1 cellular context compared by ENCODE assay signal in the genomic region with DNA sequence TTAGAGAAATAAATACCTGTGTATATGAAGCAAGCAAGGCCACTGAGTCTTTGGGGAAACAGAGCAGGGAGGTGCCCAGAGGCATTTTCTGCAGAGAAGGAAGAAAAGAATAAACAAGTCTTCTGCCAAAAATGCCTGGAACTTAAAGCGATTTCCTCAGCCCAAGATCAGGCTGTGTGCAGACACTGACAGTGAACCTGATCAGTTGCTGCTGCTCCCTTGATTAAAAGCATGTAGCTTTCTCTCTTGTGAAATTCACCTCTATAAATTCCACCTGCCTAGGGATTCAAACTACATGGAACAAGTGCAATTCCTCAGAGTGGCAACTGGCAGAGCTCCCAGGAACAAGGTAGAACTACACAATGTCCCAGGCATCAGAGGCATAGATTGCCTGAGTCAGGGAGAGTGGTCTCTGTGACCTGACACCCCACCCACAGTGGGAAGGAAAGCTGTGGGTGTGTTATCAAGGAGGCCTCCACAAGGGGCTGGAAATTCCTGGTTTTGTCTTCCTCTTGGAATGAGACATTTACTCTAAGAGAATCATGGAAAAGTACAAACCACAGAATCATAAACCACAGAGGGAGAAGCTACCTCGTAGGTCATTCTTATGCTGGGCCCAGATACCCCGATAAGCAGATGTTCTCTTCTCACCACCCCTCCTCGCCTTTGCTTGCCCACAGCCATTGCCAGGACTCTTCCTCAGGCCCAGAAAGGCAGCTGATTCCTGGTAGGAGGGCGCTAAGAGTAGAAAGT.
TF ChIP-seq lines count a peak whose summit lies in the region.

No MANE protein-coding gene starts in this region.

TF ChIP-seq in K562, 482 proteins besides CTCF, POLR2A, EP300 and RAD21 (continued from another document and continues in another):
- TF ChIP-seq, protein P1, sequence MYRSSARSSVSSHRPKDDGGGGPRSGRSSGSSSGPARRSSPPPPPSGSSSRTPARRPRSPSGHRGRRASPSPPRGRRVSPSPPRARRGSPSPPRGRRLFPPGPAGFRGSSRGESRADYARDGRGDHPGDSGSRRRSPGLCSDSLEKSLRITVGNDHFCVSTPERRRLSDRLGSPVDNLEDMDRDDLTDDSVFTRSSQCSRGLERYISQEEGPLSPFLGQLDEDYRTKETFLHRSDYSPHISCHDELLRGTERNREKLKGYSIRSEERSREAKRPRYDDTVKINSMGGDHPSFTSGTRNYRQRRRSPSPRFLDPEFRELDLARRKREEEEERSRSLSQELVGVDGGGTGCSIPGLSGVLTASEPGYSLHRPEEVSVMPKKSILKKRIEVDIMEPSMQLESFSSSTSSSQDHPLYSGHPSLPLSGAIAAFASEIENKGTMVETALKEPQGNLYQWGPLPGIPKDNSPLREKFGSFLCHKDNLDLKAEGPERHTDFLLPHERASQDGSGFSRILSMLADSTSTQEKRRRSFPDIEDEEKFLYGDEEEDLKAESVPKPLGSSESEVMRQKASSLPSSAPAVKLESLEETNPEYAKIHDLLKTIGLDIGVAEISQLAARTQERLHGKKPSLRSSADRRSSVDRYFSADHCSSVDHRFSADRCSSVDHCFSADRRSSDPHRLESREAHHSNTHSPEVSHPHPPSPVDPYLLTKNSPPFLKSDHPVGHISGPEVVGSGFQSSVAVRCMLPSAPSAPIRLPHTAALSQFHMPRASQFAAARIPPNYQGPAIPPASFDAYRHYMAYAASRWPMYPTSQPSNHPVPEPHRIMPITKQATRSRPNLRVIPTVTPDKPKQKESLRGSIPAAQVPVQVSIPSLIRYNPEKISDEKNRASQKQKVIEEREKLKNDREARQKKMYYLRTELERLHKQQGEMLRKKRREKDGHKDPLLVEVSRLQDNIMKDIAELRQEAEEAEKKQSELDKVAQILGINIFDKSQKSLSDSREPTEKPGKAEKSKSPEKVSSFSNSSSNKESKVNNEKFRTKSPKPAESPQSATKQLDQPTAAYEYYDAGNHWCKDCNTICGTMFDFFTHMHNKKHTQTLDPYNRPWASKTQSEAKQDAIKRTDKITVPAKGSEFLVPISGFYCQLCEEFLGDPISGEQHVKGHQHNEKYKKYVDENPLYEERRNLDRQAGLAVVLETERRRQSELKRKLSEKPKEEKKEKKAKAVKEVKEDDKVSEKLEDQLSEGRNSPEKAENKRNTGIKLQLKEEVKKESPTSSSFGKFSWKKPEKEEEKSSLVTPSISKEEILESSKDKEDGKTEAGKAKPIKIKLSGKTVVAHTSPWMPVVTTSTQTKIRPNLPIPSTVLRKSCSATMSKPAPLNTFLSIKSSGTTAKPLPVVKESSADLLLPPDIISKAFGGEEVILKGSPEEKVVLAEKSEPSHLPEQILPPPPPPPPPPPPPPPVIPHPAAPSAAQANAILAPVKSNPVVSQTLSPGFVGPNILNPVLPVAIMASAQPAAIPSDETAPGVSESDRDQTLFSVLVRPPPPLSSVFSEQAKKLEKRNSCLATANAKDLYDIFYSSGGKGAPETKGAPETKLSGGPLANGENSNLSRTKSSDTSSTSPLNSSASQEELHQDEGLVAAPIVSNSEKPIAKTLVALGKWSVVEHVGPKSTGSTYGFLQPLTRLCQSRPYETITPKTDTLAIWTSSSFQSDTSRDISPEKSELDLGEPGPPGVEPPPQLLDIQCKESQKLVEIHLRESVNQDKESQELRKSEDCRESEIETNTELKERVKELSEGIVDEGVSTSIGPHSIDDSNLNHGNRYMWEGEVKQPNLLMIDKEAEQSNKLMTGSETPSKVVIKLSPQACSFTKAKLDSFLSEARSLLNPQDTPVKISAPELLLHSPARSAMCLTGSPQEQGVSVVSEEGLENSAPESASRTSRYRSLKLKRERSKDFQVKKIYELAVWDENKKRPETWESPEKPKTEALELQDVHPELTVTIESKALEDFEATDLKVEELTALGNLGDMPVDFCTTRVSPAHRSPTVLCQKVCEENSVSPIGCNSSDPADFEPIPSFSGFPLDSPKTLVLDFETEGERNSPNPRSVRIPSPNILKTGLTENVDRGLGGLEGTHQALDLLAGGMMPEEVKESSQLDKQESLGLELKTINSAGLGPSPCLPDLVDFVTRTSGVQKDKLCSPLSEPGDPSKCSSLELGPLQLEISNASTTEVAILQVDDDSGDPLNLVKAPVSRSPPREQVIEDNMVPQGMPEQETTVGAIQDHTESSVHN (IDR thresholded peaks at IDR 0.05; ENCODE audit: borderline replicate concordance in 1 of 2, low read depth in 1 of 2): no peak
- TF ChIP-seq SRSF3 (IDR thresholded peaks at IDR 0.05; ENCODE audit: insufficient read depth, low read length) (no peak), SLC30A9 (CRISPR knock-in tag; IDR thresholded peaks at IDR 0.05) (no peak), E2F3 (CRISPR knock-in tag; IDR thresholded peaks at IDR 0.05) (no peak), ELF1 (tag; IDR thresholded peaks at IDR 0.05) (no peak), SAFB2 (IDR thresholded peaks at IDR 0.05; ENCODE audit: borderline replicate concordance, low read depth, low read length, severe bottlenecking) (no peak), NFE2L1 (tag; IDR thresholded peaks at IDR 0.05; ENCODE audit: borderline replicate concordance, low read depth) (no peak), ZNF668 (CRISPR knock-in tag; IDR thresholded peaks at IDR 0.05) (no peak), CBFA2T2 (conservative IDR thresholded peaks at IDR 0.05) (peak; percentile 53), TAF9B (IDR thresholded peaks at IDR 0.05; ENCODE audit: partially characterized antibody) (no peak), HDAC8 (tag; IDR thresholded peaks at IDR 0.05) (no peak), EP400 (IDR thresholded peaks at IDR 0.05) (no peak), RBFOX2 (IDR thresholded peaks at IDR 0.05; ENCODE audit: low read depth, low read length) (no peak), ELF4 (CRISPR knock-in tag; IDR thresholded peaks at IDR 0.05) (no peak), PHB2 (IDR thresholded peaks at IDR 0.05; ENCODE audit: low read depth) (no peak)
- TF ChIP-seq, protein P2, sequence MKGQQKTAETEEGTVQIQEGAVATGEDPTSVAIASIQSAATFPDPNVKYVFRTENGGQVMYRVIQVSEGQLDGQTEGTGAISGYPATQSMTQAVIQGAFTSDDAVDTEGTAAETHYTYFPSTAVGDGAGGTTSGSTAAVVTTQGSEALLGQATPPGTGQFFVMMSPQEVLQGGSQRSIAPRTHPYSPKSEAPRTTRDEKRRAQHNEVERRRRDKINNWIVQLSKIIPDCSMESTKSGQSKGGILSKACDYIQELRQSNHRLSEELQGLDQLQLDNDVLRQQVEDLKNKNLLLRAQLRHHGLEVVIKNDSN (CRISPR knock-in tag; IDR thresholded peaks at IDR 0.05): no peak
- TF ChIP-seq, protein P3, sequence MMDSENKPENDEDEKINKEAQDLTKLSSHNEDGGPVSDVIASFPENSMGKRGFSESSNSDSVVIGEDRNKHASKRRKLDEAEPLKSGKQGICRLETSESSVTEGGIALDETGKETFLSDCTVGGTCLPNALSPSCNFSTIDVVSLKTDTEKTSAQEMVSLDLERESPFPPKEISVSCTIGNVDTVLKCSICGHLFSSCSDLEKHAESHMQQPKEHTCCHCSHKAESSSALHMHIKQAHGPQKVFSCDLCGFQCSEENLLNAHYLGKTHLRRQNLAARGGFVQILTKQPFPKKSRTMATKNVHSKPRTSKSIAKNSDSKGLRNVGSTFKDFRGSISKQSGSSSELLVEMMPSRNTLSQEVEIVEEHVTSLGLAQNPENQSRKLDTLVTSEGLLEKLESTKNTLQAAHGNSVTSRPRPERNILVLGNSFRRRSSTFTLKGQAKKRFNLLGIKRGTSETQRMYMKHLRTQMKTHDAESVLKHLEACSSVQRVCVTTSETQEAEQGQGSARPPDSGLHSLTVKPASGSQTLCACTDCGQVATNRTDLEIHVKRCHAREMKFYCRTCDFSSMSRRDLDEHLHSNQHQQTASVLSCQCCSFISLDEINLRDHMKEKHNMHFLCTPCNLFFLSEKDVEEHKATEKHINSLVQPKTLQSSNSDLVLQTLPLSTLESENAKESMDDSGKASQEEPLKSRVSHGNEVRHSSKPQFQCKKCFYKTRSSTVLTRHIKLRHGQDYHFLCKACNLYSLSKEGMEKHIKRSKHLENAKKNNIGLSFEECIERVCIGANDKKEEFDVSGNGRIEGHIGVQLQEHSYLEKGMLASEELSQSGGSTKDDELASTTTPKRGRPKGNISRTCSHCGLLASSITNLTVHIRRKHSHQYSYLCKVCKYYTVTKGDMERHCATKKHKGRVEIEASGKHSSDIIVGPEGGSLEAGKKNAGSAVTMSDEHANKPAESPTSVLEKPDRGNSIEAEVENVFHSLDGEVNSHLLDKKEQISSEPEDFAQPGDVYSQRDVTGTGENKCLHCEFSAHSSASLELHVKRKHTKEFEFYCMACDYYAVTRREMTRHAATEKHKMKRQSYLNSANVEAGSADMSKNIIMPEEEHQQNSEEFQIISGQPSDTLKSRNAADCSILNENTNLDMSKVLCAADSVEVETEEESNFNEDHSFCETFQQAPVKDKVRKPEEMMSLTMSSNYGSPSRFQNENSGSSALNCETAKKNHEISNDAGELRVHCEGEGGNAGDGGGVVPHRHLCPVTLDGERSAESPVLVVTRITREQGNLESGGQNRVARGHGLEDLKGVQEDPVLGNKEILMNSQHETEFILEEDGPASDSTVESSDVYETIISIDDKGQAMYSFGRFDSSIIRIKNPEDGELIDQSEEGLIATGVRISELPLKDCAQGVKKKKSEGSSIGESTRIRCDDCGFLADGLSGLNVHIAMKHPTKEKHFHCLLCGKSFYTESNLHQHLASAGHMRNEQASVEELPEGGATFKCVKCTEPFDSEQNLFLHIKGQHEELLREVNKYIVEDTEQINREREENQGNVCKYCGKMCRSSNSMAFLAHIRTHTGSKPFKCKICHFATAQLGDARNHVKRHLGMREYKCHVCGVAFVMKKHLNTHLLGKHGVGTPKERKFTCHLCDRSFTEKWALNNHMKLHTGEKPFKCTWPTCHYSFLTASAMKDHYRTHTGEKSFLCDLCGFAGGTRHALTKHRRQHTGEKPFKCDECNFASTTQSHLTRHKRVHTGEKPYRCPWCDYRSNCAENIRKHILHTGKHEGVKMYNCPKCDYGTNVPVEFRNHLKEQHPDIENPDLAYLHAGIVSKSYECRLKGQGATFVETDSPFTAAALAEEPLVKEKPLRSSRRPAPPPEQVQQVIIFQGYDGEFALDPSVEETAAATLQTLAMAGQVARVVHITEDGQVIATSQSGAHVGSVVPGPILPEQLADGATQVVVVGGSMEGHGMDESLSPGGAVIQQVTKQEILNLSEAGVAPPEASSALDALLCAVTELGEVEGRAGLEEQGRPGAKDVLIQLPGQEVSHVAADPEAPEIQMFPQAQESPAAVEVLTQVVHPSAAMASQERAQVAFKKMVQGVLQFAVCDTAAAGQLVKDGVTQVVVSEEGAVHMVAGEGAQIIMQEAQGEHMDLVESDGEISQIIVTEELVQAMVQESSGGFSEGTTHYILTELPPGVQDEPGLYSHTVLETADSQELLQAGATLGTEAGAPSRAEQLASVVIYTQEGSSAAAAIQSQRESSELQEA (IDR thresholded peaks at IDR 0.05; ENCODE audit: low read depth): no peak
- TF ChIP-seq, protein P4, sequence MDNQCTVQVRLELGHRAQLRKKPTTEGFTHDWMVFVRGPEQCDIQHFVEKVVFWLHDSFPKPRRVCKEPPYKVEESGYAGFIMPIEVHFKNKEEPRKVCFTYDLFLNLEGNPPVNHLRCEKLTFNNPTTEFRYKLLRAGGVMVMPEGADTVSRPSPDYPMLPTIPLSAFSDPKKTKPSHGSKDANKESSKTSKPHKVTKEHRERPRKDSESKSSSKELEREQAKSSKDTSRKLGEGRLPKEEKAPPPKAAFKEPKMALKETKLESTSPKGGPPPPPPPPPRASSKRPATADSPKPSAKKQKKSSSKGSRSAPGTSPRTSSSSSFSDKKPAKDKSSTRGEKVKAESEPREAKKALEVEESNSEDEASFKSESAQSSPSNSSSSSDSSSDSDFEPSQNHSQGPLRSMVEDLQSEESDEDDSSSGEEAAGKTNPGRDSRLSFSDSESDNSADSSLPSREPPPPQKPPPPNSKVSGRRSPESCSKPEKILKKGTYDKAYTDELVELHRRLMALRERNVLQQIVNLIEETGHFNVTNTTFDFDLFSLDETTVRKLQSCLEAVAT (IDR thresholded peaks at IDR 0.05): peak in 1 of 2 experiments; percentile 68; a peak in 1 of 4 replicates
- TF ChIP-seq, protein P5, sequence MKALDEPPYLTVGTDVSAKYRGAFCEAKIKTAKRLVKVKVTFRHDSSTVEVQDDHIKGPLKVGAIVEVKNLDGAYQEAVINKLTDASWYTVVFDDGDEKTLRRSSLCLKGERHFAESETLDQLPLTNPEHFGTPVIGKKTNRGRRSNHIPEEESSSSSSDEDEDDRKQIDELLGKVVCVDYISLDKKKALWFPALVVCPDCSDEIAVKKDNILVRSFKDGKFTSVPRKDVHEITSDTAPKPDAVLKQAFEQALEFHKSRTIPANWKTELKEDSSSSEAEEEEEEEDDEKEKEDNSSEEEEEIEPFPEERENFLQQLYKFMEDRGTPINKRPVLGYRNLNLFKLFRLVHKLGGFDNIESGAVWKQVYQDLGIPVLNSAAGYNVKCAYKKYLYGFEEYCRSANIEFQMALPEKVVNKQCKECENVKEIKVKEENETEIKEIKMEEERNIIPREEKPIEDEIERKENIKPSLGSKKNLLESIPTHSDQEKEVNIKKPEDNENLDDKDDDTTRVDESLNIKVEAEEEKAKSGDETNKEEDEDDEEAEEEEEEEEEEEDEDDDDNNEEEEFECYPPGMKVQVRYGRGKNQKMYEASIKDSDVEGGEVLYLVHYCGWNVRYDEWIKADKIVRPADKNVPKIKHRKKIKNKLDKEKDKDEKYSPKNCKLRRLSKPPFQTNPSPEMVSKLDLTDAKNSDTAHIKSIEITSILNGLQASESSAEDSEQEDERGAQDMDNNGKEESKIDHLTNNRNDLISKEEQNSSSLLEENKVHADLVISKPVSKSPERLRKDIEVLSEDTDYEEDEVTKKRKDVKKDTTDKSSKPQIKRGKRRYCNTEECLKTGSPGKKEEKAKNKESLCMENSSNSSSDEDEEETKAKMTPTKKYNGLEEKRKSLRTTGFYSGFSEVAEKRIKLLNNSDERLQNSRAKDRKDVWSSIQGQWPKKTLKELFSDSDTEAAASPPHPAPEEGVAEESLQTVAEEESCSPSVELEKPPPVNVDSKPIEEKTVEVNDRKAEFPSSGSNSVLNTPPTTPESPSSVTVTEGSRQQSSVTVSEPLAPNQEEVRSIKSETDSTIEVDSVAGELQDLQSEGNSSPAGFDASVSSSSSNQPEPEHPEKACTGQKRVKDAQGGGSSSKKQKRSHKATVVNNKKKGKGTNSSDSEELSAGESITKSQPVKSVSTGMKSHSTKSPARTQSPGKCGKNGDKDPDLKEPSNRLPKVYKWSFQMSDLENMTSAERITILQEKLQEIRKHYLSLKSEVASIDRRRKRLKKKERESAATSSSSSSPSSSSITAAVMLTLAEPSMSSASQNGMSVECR (CRISPR knock-in tag; IDR thresholded peaks at IDR 0.05): no peak
- TF ChIP-seq, protein P6, sequence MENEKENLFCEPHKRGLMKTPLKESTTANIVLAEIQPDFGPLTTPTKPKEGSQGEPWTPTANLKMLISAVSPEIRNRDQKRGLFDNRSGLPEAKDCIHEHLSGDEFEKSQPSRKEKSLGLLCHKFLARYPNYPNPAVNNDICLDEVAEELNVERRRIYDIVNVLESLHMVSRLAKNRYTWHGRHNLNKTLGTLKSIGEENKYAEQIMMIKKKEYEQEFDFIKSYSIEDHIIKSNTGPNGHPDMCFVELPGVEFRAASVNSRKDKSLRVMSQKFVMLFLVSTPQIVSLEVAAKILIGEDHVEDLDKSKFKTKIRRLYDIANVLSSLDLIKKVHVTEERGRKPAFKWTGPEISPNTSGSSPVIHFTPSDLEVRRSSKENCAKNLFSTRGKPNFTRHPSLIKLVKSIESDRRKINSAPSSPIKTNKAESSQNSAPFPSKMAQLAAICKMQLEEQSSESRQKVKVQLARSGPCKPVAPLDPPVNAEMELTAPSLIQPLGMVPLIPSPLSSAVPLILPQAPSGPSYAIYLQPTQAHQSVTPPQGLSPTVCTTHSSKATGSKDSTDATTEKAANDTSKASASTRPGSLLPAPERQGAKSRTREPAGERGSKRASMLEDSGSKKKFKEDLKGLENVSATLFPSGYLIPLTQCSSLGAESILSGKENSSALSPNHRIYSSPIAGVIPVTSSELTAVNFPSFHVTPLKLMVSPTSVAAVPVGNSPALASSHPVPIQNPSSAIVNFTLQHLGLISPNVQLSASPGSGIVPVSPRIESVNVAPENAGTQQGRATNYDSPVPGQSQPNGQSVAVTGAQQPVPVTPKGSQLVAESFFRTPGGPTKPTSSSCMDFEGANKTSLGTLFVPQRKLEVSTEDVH (IDR thresholded peaks at IDR 0.05; ENCODE audit: low read depth, partially characterized antibody): no peak
